ENCODE assay signal across 1 cellular context in the genomic region with DNA sequence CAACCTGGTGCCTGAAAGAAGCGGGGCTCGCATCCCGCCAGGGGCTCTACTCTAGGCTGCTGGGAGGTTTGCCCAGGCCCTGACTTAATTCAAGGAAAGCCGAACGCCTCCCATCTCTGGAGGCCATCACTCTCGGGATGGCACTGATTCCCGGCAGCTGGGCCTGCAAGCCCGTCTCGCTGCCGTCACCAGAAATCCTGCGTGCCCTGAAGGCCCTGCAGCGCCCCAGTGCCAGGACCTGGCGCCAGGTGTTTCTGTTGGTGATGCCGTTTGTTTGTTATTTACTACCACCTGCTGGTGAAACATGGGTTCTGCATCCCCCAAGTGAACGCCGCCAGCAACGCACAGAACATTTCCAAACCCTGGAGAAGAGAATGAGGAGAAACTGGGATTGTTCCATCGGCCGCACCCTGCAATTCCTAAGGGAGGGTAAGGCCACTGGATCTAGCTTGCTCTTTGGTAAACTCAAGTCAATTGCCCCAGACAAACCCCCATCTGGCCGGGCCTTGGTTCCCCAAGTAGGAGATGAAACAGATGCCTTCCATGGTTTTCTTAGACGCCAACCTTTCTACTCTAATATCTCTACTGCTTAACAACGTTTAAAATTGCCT.
A peak's percentile ranks its signal among the peaks of the same experiment; 100 is the strongest.
TF ChIP-seq lines count a peak whose summit lies in the region.

No MANE protein-coding gene starts in this region.

TF ChIP-seq in SK-N-SH, 30 proteins besides CTCF, POLR2A, EP300 and RAD21 (continued from another document):
- peak; percentile 65; the same call in 1 of the 2 replicates for TF ChIP-seq FOXJ3 (CRISPR knock-in tag; IDR thresholded peaks at IDR 0.05)
- 0 out of 2 replicates have a peak, but pooled peaks have one; percentile 50 for TF ChIP-seq SIN3A (IDR thresholded peaks at IDR 0.05; ENCODE audit: borderline replicate concordance, low read depth, low read length)
- TF ChIP-seq, protein P1, sequence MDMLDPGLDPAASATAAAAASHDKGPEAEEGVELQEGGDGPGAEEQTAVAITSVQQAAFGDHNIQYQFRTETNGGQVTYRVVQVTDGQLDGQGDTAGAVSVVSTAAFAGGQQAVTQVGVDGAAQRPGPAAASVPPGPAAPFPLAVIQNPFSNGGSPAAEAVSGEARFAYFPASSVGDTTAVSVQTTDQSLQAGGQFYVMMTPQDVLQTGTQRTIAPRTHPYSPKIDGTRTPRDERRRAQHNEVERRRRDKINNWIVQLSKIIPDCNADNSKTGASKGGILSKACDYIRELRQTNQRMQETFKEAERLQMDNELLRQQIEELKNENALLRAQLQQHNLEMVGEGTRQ (IDR thresholded peaks at IDR 0.05; ENCODE audit: borderline replicate concordance, low read depth, low read length): no peak
- TF ChIP-seq TAF1 (IDR thresholded peaks at IDR 0.05; ENCODE audit: borderline replicate concordance, low read depth, low read length): no peak
- TF ChIP-seq, protein P2, sequence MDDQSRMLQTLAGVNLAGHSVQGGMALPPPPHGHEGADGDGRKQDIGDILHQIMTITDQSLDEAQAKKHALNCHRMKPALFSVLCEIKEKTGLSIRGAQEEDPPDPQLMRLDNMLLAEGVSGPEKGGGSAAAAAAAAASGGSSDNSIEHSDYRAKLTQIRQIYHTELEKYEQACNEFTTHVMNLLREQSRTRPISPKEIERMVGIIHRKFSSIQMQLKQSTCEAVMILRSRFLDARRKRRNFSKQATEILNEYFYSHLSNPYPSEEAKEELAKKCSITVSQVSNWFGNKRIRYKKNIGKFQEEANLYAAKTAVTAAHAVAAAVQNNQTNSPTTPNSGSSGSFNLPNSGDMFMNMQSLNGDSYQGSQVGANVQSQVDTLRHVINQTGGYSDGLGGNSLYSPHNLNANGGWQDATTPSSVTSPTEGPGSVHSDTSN (IDR thresholded peaks at IDR 0.05): no peak
- no peak for TF ChIP-seq POLR2AphosphoS5 (IDR thresholded peaks at IDR 0.05; ENCODE audit: low read depth, low read length)
- peak; percentile 58 for TF ChIP-seq MXI1 (IDR thresholded peaks at IDR 0.05; ENCODE audit: low read depth, low read length)
- TF ChIP-seq GATA2 (CRISPR knock-in tag; IDR thresholded peaks at IDR 0.05): peak; percentile 15; the same call in 1 of the 2 replicates
TF ChIP-seq in SK-N-SH: peak in this region for 9.
